Comparison of ENCODE assay signal across 1 cellular context in the genomic region with DNA sequence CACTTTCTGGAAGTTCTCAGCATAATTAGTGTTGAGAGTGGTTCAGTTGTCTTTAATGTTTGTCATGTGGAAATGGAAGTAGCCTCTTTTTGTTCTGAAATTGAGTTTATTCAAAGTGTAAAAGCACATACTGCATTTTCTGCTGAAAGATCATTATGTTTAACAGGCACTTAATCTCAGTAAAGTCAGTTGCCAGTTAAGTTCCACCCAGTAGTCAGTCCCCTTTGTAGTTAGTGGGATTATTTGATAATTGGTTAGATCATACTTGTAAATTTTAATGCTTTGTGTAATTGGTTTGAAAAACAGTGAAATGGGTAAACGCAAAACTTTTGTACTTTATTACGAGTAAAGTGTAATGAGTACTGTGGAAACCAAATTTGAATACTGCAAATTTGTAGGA.
TF ChIP-seq lines count a peak whose summit lies in the region.

No MANE protein-coding gene starts in this region.

TF ChIP-seq in WTC11, 78 proteins besides CTCF, POLR2A, EP300 and RAD21 (continued from another document):
- TF ChIP-seq, protein P1, sequence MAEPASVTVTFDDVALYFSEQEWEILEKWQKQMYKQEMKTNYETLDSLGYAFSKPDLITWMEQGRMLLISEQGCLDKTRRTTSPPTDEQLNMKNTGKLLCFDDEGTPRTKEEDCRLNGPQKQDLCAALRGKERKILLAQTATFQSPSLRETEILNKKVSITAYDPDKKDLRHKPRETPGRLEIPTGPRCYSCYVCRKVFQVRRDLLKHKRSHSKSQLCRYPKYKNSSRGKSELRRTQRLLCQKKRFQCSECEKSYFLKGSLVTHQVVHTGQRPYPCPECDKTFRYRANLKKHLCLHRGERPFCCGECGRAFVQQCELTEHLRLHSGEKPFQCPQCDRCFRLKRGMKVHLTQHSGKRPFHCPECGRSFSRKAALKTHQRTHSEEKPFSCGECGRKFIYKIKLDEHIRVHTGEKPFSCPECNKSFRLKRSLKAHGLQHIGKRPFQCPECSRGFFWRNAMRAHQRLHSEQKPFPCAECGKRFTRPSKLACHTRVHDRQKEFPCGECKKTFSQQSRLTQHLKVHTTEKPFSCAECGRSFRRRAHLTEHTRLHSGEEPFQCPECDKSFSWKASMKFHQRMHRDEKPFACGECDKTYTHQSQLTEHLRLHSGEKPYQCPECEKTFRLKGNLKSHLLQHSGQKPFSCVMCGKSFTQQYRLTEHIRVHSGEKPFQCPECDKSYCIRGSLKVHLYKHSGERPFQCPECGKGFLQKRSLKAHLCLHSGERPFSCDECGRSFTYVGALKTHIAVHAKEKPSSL (CRISPR knock-in tag; conservative IDR thresholded peaks at IDR 0.05), result no peak
- no peak for TF ChIP-seq GABPB1 (CRISPR knock-in tag; IDR thresholded peaks at IDR 0.05)
- TF ChIP-seq MXD4 (CRISPR knock-in tag; IDR thresholded peaks at IDR 0.05; ENCODE audit: borderline replicate concordance), result no peak
- TF ChIP-seq, protein P2, sequence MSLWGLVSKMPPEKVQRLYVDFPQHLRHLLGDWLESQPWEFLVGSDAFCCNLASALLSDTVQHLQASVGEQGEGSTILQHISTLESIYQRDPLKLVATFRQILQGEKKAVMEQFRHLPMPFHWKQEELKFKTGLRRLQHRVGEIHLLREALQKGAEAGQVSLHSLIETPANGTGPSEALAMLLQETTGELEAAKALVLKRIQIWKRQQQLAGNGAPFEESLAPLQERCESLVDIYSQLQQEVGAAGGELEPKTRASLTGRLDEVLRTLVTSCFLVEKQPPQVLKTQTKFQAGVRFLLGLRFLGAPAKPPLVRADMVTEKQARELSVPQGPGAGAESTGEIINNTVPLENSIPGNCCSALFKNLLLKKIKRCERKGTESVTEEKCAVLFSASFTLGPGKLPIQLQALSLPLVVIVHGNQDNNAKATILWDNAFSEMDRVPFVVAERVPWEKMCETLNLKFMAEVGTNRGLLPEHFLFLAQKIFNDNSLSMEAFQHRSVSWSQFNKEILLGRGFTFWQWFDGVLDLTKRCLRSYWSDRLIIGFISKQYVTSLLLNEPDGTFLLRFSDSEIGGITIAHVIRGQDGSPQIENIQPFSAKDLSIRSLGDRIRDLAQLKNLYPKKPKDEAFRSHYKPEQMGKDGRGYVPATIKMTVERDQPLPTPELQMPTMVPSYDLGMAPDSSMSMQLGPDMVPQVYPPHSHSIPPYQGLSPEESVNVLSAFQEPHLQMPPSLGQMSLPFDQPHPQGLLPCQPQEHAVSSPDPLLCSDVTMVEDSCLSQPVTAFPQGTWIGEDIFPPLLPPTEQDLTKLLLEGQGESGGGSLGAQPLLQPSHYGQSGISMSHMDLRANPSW (CRISPR knock-in tag; conservative IDR thresholded peaks at IDR 0.05; ENCODE audit: low read depth), result no peak
- TF ChIP-seq NFYB (CRISPR knock-in tag; conservative IDR thresholded peaks at IDR 0.05; ENCODE audit: low read depth), result no peak
- no peak for TF ChIP-seq FOXJ3 (CRISPR knock-in tag; IDR thresholded peaks at IDR 0.05; ENCODE audit: borderline replicate concordance)
TF ChIP-seq in WTC11: peak in this region for 0.
